Comparison of ENCODE assay signal across 8 cellular contexts in the genomic region with DNA sequence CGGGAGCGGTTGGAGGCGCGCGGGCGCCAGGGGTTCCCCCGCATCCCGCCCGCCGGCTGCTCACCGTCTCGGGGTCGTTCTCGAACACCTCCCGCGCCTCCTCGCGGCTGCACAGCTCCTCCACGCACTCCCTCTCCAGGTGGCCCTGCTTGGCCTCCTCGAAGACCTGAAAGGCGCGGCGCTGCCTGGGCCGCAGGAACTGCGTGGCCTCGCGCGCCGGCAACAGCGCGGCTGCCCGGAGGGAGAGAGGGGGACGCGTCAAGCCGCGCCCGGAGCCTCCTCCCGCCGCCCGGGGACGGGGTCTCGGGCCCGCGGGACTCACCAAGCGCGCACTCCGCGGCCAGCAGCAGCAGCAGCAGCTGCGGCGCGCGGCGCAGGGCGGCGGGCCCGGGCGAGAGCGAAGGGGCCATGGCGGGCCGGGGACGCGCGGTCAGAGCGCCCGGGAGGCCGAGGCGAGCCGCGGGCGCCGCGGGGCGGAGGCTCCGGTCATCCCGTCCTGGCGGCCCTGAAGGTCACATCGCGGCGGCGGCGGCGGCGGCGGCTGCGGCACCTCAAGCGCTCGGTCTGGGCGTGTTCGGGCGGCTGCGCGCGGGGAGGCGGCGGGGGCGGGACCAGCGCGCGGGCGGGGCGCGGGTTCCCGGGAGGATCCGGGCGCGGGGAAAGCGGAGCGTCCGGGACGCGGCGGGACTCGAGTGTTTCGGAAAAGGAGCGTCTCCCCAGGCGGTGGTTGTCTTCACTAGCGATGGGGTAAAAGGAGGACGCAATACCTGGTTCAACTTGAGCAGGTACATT. TPM values are rescaled to one million over a fixed set of nuclear protein-coding genes. Genes with fewer than 3 reads are reported as not detected.
DNase-seq lines count a peak whose midpoint lies in the region; ATAC-seq and TF ChIP-seq lines count a peak whose summit lies in the region.

Gene GAS6 (minus strand): TSS at position 566 of the 792 bp plus-strand sequence. CDS start 156 bp downstream, at position 410.

- H3K36me3 ChIP-seq in MM.1S (replicated peaks; ENCODE audit: insufficient read depth, low read length) (no peaks in the 10 kb centered on the region; the same call in 1 of the 2 replicates), left ventricle myocardium inferior (peaks cover 16% of the 10 kb centered on the region)

- peaks cover 25% of the 10 kb centered on the region for H3K4me1 ChIP-seq in MM.1S (ENCODE audit: low read length)
- H3K4me1 ChIP-seq in left ventricle myocardium inferior, result peaks cover 58% of the 10 kb centered on the region

- TF ChIP-seq CTCF in MM.1S (IDR thresholded peaks at IDR 0.05; ENCODE audit: low read length) (no peak; the same call in 1 of the 2 replicates), left ventricle myocardium inferior (IDR thresholded peaks at IDR 0.05; ENCODE audit: borderline replicate concordance) (peak; percentile 34)

- peaks cover 50% of the 10 kb centered on the region for H3F3A ChIP-seq in MM.1S (ENCODE audit: insufficient read depth, low read length)

- H3K9ac ChIP-seq in MM.1S (ENCODE audit: low read length), result peak within 1 kb of the TSS; percentile 98

- intact Hi-C loops in left ventricle myocardium inferior (cut with micrococcal nuclease), result no loop called here
- intact Hi-C loops in posterior cingulate gyrus (cut with DNase I), result loop anchor here (5.0 kb wide), 1 partner anchor 41 kb away; no protein-coding TSS in a partner anchor

- no peak for ATAC-seq in GM21619 (IDR thresholded peaks at IDR 0.05; ENCODE audit: unreplicated experiment)

- no peaks in the 10 kb centered on the region for H3K9me3 ChIP-seq in MM.1S (replicated peaks; ENCODE audit: insufficient read depth, low read length)
- no peaks in the 10 kb centered on the region for H3K9me3 ChIP-seq in left ventricle myocardium inferior (replicated peaks)

- peaks cover 58% of the 10 kb centered on the region for H3K79me2 ChIP-seq in MM.1S (ENCODE audit: low read length)

- no peaks in the 10 kb centered on the region for H3K27me3 ChIP-seq in MM.1S (replicated peaks; ENCODE audit: insufficient read depth, low read length)
- no peaks in the 10 kb centered on the region for H3K27me3 ChIP-seq in left ventricle myocardium inferior (ENCODE audit: low read depth)

- peak within 1 kb of the TSS; percentile 85 for H3K4me3 ChIP-seq in MM.1S (ENCODE audit: low read length)
- peak within 1 kb of the TSS; percentile 97 for H3K4me3 ChIP-seq in left ventricle myocardium inferior

- no peaks in the 10 kb centered on the region for H4K20me1 ChIP-seq in MM.1S (ENCODE audit: insufficient read depth, low read length)

- peak within 1 kb of the TSS; percentile 97 for H3K4me2 ChIP-seq in MM.1S (ENCODE audit: low read depth, low read length)

- no peaks in the 10 kb centered on the region for H3K9me2 ChIP-seq in MM.1S (replicated peaks; ENCODE audit: insufficient read depth, low read length)

- peak within 1 kb of the TSS; percentile 98 for H3K27ac ChIP-seq in MM.1S (ENCODE audit: low read length)
- peak within 1 kb of the TSS; percentile 99 for H3K27ac ChIP-seq in left ventricle myocardium inferior (replicated peaks)

- peak within 1 kb of the TSS; percentile 54 for H2AFZ ChIP-seq in MM.1S (ENCODE audit: low read length)

- DNase-seq in NCI-H2227 (lab: John Stamatoyannopoulos, UW; ENCODE audit: unreplicated experiment) (peak; percentile 44), NCI-H2227 treated with DMSO at 0.1 percent for 48 hours (lab: John Stamatoyannopoulos, UW) (no peak), MM.1S (peak; percentile 69), amniotic epithelial cell (ENCODE audit: low read depth) (peak; percentile 45), left ventricle myocardium inferior (peak; percentile 82), posterior cingulate gyrus (peak in 9 of 10 donors; percentile 45 to 94 (median 66)), SHP77 treated with DMSO at 0.1 percent for 48 hours (lab: John Stamatoyannopoulos, UW) (no peak)

RNA-seq across cellular contexts. Expression of gene GAS6, which starts in this region (rescaled TPM):
- total RNA-seq in left ventricle myocardium inferior, result 186 TPM

Comparison
In these comparisons a context has a peak if more than half of its experiments do, and no peak if none do; other contexts are left out.
1. DNase-seq: peak in NCI-H2227 (single experiment), MM.1S (single experiment), amniotic epithelial cell (single experiment), left ventricle myocardium inferior (single experiment) and posterior cingulate gyrus (9 of 10); none in NCI-H2227 treated with DMSO at 0.1 percent for 48 hours (single experiment) and SHP77 treated with DMSO at 0.1 percent for 48 hours (single experiment).